ENCODE assay signal across 17 cellular contexts in the genomic region with DNA sequence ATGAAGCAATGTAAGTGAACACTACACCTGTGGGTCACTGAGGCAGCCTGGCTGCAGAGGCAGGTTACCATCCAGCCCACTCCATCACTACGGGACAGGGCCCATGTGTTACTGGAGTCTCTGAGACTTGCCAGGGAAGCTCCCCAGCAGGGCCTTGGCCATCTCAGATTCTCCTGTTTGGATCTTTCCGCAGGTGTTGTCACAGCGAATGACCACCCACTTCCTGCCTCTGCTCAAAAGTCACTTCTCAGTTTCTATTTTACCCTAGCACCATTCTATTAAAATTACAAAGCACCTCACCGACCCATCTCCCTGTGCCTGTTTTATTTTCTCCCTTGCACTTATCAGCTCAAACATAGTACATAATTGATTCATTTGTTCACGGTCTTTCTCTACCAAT. TPM values are rescaled to one million over a fixed set of nuclear protein-coding genes. Genes with fewer than 3 reads are reported as not detected.
DNase-seq lines count a peak whose midpoint lies in the region; ATAC-seq, FAIRE-seq and TF ChIP-seq lines count a peak whose summit lies in the region.
"Had no signal": no experiment of that assay in that cellular context is flagged by ENCODE, and none has a peak within 500 bp of the region (broad histone marks: within the 10 kb centered on the region; RNA-seq: fewer than 3 reads in every experiment).

No MANE protein-coding gene starts in this region.

- no peak for DNase-seq in GM12892 (ENCODE audit: insufficient read length)
- no peak for DNase-seq in middle frontal gyrus (ENCODE audit: extremely low spot score, low spot score)
- no peak for DNase-seq in HK-2 (ENCODE audit: unreplicated experiment)
- no peak for DNase-seq in stimulated activated CD4-positive, alpha-beta T cell treated with anti-CD3 and anti-CD28 coated beads, Interleukin-2, amount 100 ng/mL, for 24 hours
- DNase-seq: activated naive CD8-positive, alpha-beta T cell treated with anti-CD3 and anti-CD28 coated beads, Interleukin-2, amount 10 ng/mL, durations not matched to agents 7 days and 5 days; Caco-2; caudate nucleus; KG1; NCI-H1694 treated with DMSO at 0.1 percent for 48 hours; NCI-H526 treated with DMSO at 0.1 percent for 48 hours; T-cell had no signal

- TF ChIP-seq POLR2A in GM12892 (IDR thresholded peaks at IDR 0.05; ENCODE audit: low read depth, low read length) = no peak

- peak; percentile 73 for ATAC-seq in GM19397 (IDR thresholded peaks at IDR 0.05; ENCODE audit: unreplicated experiment)
- peak; percentile 83 for ATAC-seq in HG02623 (IDR thresholded peaks at IDR 0.05; ENCODE audit: unreplicated experiment)
- peak; percentile 65 for ATAC-seq in HG03378 (IDR thresholded peaks at IDR 0.05; ENCODE audit: unreplicated experiment)
- ATAC-seq in HG03457 (IDR thresholded peaks at IDR 0.05; ENCODE audit: unreplicated experiment) = no peak
- ATAC-seq: T-cell had no signal

- peak; percentile 86 for FAIRE-seq in GM12892 (lab: Jason Lieb, UNC)
- FAIRE-seq: keratinocyte, RCC 7860 had no signal

RNA-seq across cellular contexts. Expression of a gene that starts 34.5 kb away (rescaled TPM):
- 6.6 TPM for polyA plus RNA-seq in GM12892 (2012; ENCODE audit: missing spikeins)
